ENCODE assay signal across 1 cellular context in the genomic region with DNA sequence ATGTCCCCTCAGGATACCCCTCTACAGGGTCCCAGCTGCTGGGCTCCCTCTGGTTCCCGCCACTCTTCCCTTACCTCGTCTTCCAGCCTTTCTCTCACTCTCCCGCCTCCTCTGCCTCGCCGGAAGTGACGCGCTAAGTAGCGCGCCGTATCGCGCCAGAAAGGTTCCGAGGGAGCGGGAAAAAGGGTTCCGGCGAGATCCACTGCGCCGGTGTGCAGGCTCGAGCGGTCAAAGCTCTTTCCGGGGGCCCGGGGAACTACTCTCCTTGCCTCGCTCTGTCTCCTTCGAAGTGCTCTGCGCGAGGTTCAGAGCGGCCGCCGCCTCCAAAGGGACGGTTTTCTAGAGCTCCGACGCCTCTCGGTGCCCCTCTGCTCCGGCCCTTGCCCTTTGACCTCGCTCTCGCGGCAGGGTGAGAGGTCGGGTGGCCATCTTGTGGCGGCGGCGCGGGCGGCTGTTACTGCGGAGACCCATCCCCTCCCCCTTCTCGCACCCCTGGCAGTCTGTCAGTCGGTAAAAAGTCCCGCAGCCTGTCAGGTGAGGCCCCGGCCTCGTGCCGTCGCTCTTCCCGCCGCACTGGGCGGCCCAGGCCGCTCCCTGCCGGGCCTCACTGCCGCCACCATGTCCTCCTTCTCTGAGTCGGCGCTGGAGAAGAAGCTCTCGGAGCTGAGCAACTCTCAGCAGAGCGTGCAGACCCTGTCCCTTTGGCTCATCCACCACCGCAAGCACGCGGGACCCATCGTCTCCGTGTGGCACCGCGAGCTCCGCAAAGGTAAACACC.
TF ChIP-seq lines count a peak whose summit lies in the region.

A gene with protein sequence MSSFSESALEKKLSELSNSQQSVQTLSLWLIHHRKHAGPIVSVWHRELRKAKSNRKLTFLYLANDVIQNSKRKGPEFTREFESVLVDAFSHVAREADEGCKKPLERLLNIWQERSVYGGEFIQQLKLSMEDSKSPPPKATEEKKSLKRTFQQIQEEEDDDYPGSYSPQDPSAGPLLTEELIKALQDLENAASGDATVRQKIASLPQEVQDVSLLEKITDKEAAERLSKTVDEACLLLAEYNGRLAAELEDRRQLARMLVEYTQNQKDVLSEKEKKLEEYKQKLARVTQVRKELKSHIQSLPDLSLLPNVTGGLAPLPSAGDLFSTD (plus strand): TSS at position 417 of the 778 bp plus-strand sequence. CDS start 202 bp downstream, at position 619.
Gene TTI1 (minus strand): TSS at position 127 of the 778 bp plus-strand sequence. CDS start 19,640 bp downstream, outside the sequence.

TF ChIP-seq in HepG2, 621 proteins besides CTCF, POLR2A, EP300 and RAD21 (continued from another document and continues in another):
- peak; percentile 79 for TF ChIP-seq AHDC1 (CRISPR knock-in tag; IDR thresholded peaks at IDR 0.05; ENCODE audit: borderline replicate concordance)
- peak; percentile 85 for TF ChIP-seq ZNF777 (CRISPR knock-in tag; IDR thresholded peaks at IDR 0.05)
- no peak; the same call in 1 of the 2 replicates for TF ChIP-seq ZKSCAN8 (CRISPR knock-in tag; IDR thresholded peaks at IDR 0.05; ENCODE audit: borderline replicate concordance)
- peak; percentile 52; the same call in 1 of the 2 replicates for TF ChIP-seq ZNF800 (CRISPR knock-in tag; IDR thresholded peaks at IDR 0.05)
- TF ChIP-seq ZFP1 (CRISPR knock-in tag; IDR thresholded peaks at IDR 0.05): peak; percentile 83
- TF ChIP-seq REXO4 (CRISPR knock-in tag; IDR thresholded peaks at IDR 0.05; ENCODE audit: borderline replicate concordance): peak; percentile 56; the same call in 1 of the 2 replicates
- TF ChIP-seq, protein P1, sequence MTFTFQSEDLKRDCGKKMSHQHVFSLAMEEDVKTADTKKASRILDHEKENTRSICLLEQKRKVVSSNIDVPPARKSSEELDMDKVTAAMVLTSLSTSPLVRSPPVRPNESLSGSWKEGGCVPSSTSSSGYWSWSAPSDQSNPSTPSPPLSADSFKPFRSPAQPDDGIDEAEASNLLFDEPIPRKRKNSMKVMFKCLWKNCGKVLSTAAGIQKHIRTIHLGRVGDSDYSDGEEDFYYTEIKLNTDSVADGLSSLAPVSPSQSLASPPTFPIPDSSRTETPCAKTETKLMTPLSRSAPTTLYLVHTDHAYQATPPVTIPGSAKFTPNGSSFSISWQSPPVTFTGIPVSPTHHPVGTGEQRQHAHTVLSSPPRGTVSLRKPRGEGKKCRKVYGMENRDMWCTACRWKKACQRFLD (CRISPR knock-in tag; IDR thresholded peaks at IDR 0.05; ENCODE audit: borderline replicate concordance): peak; percentile 91
- peak; percentile 93 for TF ChIP-seq ATF7-NPFF (CRISPR knock-in tag; IDR thresholded peaks at IDR 0.05; ENCODE audit: low read depth)
- 0 out of 2 replicates have a peak, but pooled peaks have one; percentile 47 for TF ChIP-seq MLLT10 (CRISPR knock-in tag; IDR thresholded peaks at IDR 0.05)
- peak; percentile 85; the same call in 1 of the 2 replicates for TF ChIP-seq SAFB2 (CRISPR knock-in tag; IDR thresholded peaks at IDR 0.05; ENCODE audit: borderline replicate concordance, low read depth)
- peak; percentile 95 for TF ChIP-seq TMF1 (CRISPR knock-in tag; IDR thresholded peaks at IDR 0.05; ENCODE audit: low read depth)
- TF ChIP-seq ZBTB42 (CRISPR knock-in tag; IDR thresholded peaks at IDR 0.05): no peak
- peak; percentile 91 for TF ChIP-seq ZNF431 (CRISPR knock-in tag; IDR thresholded peaks at IDR 0.05; ENCODE audit: borderline replicate concordance, low read depth)
- TF ChIP-seq ZNF335 (CRISPR knock-in tag; IDR thresholded peaks at IDR 0.05): peak; percentile 93
- TF ChIP-seq, protein P2, sequence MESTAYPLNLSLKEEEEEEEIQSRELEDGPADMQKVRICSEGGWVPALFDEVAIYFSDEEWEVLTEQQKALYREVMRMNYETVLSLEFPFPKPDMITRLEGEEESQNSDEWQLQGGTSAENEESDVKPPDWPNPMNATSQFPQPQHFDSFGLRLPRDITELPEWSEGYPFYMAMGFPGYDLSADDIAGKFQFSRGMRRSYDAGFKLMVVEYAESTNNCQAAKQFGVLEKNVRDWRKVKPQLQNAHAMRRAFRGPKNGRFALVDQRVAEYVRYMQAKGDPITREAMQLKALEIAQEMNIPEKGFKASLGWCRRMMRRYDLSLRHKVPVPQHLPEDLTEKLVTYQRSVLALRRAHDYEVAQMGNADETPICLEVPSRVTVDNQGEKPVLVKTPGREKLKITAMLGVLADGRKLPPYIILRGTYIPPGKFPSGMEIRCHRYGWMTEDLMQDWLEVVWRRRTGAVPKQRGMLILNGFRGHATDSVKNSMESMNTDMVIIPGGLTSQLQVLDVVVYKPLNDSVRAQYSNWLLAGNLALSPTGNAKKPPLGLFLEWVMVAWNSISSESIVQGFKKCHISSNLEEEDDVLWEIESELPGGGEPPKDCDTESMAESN (CRISPR knock-in tag; conservative IDR thresholded peaks at IDR 0.05): peak; percentile 89; the same call in 1 of the 2 replicates
- TF ChIP-seq ZNF609 (CRISPR knock-in tag; IDR thresholded peaks at IDR 0.05; ENCODE audit: borderline replicate concordance): peak; percentile 86
- TF ChIP-seq NPAS2 (CRISPR knock-in tag; IDR thresholded peaks at IDR 0.05; ENCODE audit: borderline replicate concordance): peak; percentile 82; the same call in 1 of the 2 replicates
- peak; percentile 37; the same call in 1 of the 2 replicates for TF ChIP-seq THAP8 (CRISPR knock-in tag; IDR thresholded peaks at IDR 0.05; ENCODE audit: borderline replicate concordance)
- peak; percentile 55; the same call in 1 of the 2 replicates for TF ChIP-seq PATZ1 (CRISPR knock-in tag; IDR thresholded peaks at IDR 0.05)
- peak; percentile 92 for TF ChIP-seq ZNF563 (CRISPR knock-in tag; IDR thresholded peaks at IDR 0.05)
- peak; percentile 73; the same call in 1 of the 2 replicates for TF ChIP-seq ZNF503 (CRISPR knock-in tag; IDR thresholded peaks at IDR 0.05)
- TF ChIP-seq ZNF326 (CRISPR knock-in tag; IDR thresholded peaks at IDR 0.05; ENCODE audit: borderline replicate concordance): no peak
- no peak for TF ChIP-seq PRPF4 (IDR thresholded peaks at IDR 0.05; ENCODE audit: low read depth, low read length, poor library complexity, severe bottlenecking)
